In the genomic region with DNA sequence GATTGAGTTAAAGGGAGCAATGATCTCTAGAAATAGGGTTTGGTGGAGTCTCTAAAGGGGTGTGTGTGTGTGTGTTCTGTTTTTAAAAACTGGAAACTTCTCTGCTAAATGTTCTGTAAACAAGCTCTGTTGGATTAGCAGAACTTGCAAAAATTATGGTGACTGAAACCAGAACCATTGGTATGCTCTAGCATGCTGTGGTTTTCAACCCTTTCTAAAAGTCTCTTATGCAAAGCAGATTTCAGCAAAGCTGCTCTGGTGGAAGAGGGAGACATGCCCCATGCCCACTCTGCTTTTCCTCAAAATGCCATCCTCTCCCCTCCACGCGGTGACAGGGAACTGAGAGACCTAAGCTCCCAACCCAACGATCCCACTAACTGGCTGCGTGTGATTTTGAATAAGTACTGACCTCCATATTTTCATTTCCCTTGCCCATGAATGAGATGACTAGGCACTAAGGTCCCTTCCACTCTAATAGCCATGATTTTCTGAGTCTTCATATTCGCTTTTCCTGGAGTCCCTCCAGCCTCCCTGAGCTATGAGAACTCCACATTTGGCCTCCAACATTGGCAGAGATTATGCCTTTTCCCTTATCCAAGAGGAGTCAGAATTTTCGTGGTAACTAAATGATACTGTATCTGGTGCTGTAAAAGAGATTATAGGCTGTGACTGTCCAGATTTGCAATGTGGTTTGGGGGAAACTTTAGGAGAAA, we compare ENCODE assay signal across 9 cellular contexts.
DNase-seq lines count a peak whose midpoint lies in the region; ATAC-seq and TF ChIP-seq lines count a peak whose summit lies in the region.
"Had no signal": no experiment of that assay in that cellular context is flagged by ENCODE, and none has a peak within 500 bp of the region (broad histone marks: within the 10 kb centered on the region; RNA-seq: fewer than 3 reads in every experiment).

No MANE protein-coding gene starts in this region.

- no peaks in the 10 kb centered on the region for H3K36me3 ChIP-seq in smooth muscle cell (ENCODE audit: low read depth)

- H3K79me2 ChIP-seq in smooth muscle cell (ENCODE audit: low read depth) = no peaks in the 10 kb centered on the region

- no peaks in the 10 kb centered on the region for H3K27me3 ChIP-seq in smooth muscle cell (ENCODE audit: low read depth)

- ATAC-seq in HG02623 (IDR thresholded peaks at IDR 0.05; ENCODE audit: unreplicated experiment) (peak; percentile 90), HG03469 (IDR thresholded peaks at IDR 0.05; ENCODE audit: unreplicated experiment) (peak; percentile 71)
- ATAC-seq: activated CD8-positive, alpha-beta T cell treated with anti-CD3 and anti-CD28 coated beads for 36 hours had no signal

- DNase-seq in GM19240 (ENCODE audit: insufficient read length, low spot score) (peak; percentile 37), smooth muscle cell (lab: John Stamatoyannopoulos, UW; ENCODE audit: unreplicated experiment) (peak; percentile 17), T1000 (lab: John Stamatoyannopoulos, UW) (no peak), DMS53 (lab: John Stamatoyannopoulos, UW) (no peak)
- no peak for DNase-seq in effector CD8-positive, alpha-beta T cell (lab: John Stamatoyannopoulos, UW)
- DNase-seq: activated CD8-positive, alpha-beta T cell treated with anti-CD3 and anti-CD28 coated beads for 36 hours; NCI-H1930 had no signal

- H3F3A ChIP-seq in smooth muscle cell (ENCODE audit: low read depth) = peaks cover 4% of the 10 kb centered on the region

- H3K4me3 ChIP-seq in smooth muscle cell = no peak overlapping the region

- 25% methylated on average over 6 of the region's 6 CpGs for WGBS in smooth muscle cell (ENCODE audit: low lambda C conversion rate)

- no peak for TF ChIP-seq CTCF in smooth muscle cell (IDR thresholded peaks at IDR 0.05; ENCODE audit: borderline replicate concordance, insufficient read depth, poor library complexity, severe bottlenecking)

- H3K4me2 ChIP-seq in smooth muscle cell = peak overlapping the region; percentile 71

- peaks cover 2% of the 10 kb centered on the region for H3K4me1 ChIP-seq in smooth muscle cell (ENCODE audit: low read depth)

- H2AFZ ChIP-seq in smooth muscle cell (ENCODE audit: low read depth) = no peak overlapping the region

- no peaks in the 10 kb centered on the region for H3K9me3 ChIP-seq in smooth muscle cell (replicated peaks; ENCODE audit: low read depth)

- H3K27ac ChIP-seq in smooth muscle cell (ENCODE audit: low read depth) = peak overlapping the region; percentile 83

- H3K9ac ChIP-seq in smooth muscle cell (ENCODE audit: low read depth) = no peak overlapping the region

- no peaks in the 10 kb centered on the region for H4K20me1 ChIP-seq in smooth muscle cell (ENCODE audit: low read depth)

Comparison
In these comparisons a context has a peak if more than half of its experiments do, and no peak if none do; other contexts are left out.
1. DNase-seq: peak in GM19240 (single experiment) and smooth muscle cell (single experiment); none in T1000 (single experiment), DMS53 (single experiment) and effector CD8-positive, alpha-beta T cell (single experiment).